Comparison of ENCODE assay signal across 10 cellular contexts in genomic region chr15:66907826-66908502, GRCh38.
DNase-seq lines count a peak whose midpoint lies in the region; ATAC-seq and TF ChIP-seq lines count a peak whose summit lies in the region.
"Had no signal": no experiment of that assay in that cellular context is flagged by ENCODE, and none has a peak within 500 bp of the region (broad histone marks: within the 10 kb centered on the region; RNA-seq: fewer than 3 reads in every experiment).

No MANE protein-coding gene starts in this region.

- peaks cover 11% of the 10 kb centered on the region for H3K4me1 ChIP-seq in hepatocyte (ENCODE audit: insufficient read depth)
- peaks cover 12 to 34% (median 15%) of the 10 kb centered on the region in 4 donors for H3K4me1 ChIP-seq in stomach
- peaks cover 8% of the 10 kb centered on the region for H3K4me1 ChIP-seq in effector memory CD4-positive, alpha-beta T cell (ENCODE audit: control insufficient read depth, insufficient read depth, low read length, poor library complexity, severe bottlenecking)
- no peaks in the 10 kb centered on the region for H3K4me1 ChIP-seq in colonic mucosa

- no peaks in the 10 kb centered on the region for H3K79me2 ChIP-seq in hepatocyte

- no peak for TF ChIP-seq POLR2A in stomach (IDR thresholded peaks at IDR 0.05)

- no peaks in the 10 kb centered on the region for H3K9me2 ChIP-seq in hepatocyte (replicated peaks; ENCODE audit: insufficient read depth)

- H3K4me2 ChIP-seq in hepatocyte = peak overlapping the region; percentile 51

- no peaks in the 10 kb centered on the region for H4K20me1 ChIP-seq in hepatocyte (ENCODE audit: insufficient read depth, poor library complexity, severe bottlenecking)

- intact Hi-C loops in stomach (cut with DNase I; ENCODE audit: low total_unique reads) = no loop called here
- intact Hi-C loops in colonic mucosa (cut with DNase I) = no loop called here

- TF ChIP-seq EP300 in stomach (IDR thresholded peaks at IDR 0.05) = no peak

- H3K9me3 ChIP-seq in hepatocyte (ENCODE audit: low read depth) = no peaks in the 10 kb centered on the region
- H3K9me3 ChIP-seq in stomach = no peaks in the 10 kb centered on the region
- H3K9me3 ChIP-seq in effector memory CD4-positive, alpha-beta T cell (ENCODE audit: control insufficient read depth, low read length) = no peaks in the 10 kb centered on the region
- H3K9me3 ChIP-seq in colonic mucosa = no peaks in the 10 kb centered on the region
- H3K9me3 ChIP-seq: ovary had no signal

- H3K27me3 ChIP-seq in hepatocyte = no peaks in the 10 kb centered on the region
- no peaks in the 10 kb centered on the region for H3K27me3 ChIP-seq in stomach
- H3K27me3 ChIP-seq in effector memory CD4-positive, alpha-beta T cell (replicated peaks; ENCODE audit: control insufficient read depth, insufficient read depth, low read length, poor library complexity, severe bottlenecking) = no peaks in the 10 kb centered on the region
- no peaks in the 10 kb centered on the region for H3K27me3 ChIP-seq in colonic mucosa
- H3K27me3 ChIP-seq: ovary had no signal

- H3K4me3 ChIP-seq in hepatocyte (no peak overlapping the region), stomach (no peak overlapping the region), colonic mucosa (no peak overlapping the region)
- no peak overlapping the region for H3K4me3 ChIP-seq in effector memory CD4-positive, alpha-beta T cell (ENCODE audit: insufficient read depth, low read depth, low read length, poor library complexity, severe bottlenecking)
- H3K4me3 ChIP-seq: ovary had no signal

- 52% methylated on average over 6 of the region's 6 CpGs for WGBS in hepatocyte (ENCODE audit: low lambda C conversion rate, missing lambda C conversion rate)
- WGBS in stomach, 5 donors = 31 to 41% (median 35%) methylated on average over 6 of the region's 6 CpGs

- DNase-seq in SKM-1 (lab: John Stamatoyannopoulos, UW; ENCODE audit: unreplicated experiment) (peak; percentile 86), hepatocyte (ENCODE audit: low spot score) (peak; percentile 48), stomach (no peak), hepatic stellate cell (ENCODE audit: low spot score) (no peak), colonic mucosa (no peak)
- no peak for DNase-seq in effector CD8-positive, alpha-beta T cell (lab: John Stamatoyannopoulos, UW)
- DNase-seq in effector memory CD4-positive, alpha-beta T cell = no peak
- DNase-seq: NCI-H2107, ovary had no signal

- no peaks in the 10 kb centered on the region for H3K36me3 ChIP-seq in hepatocyte (replicated peaks; ENCODE audit: insufficient read depth, low read depth)
- H3K36me3 ChIP-seq in stomach = no peaks in the 10 kb centered on the region
- H3K36me3 ChIP-seq in effector memory CD4-positive, alpha-beta T cell (ENCODE audit: control insufficient read depth, insufficient read depth, low read length) = no peaks in the 10 kb centered on the region
- H3K36me3 ChIP-seq in colonic mucosa = no peaks in the 10 kb centered on the region
- H3K36me3 ChIP-seq: ovary had no signal

- H3K9ac ChIP-seq in colonic mucosa (ENCODE audit: low read depth in 2 of 2, low read length in 2 of 2) = no peak overlapping the region

- peak overlapping the region; percentile 22 for H2AFZ ChIP-seq in hepatocyte

- peak overlapping the region; percentile 55 for H3K27ac ChIP-seq in hepatocyte
- peak overlapping the region in 4 of 5 donors; percentile 35 to 66 (median 52) for H3K27ac ChIP-seq in stomach
- H3K27ac ChIP-seq in effector memory CD4-positive, alpha-beta T cell (ENCODE audit: insufficient read depth, low read length, poor library complexity, severe bottlenecking) = no peak overlapping the region
- H3K27ac ChIP-seq in colonic mucosa = no peak overlapping the region
- H3K27ac ChIP-seq: ovary had no signal

- no peak for TF ChIP-seq CTCF in hepatocyte (IDR thresholded peaks at IDR 0.05; ENCODE audit: poor library complexity)
- no peak for TF ChIP-seq CTCF in stomach (IDR thresholded peaks at IDR 0.05)
- no peak for TF ChIP-seq CTCF in colonic mucosa (IDR thresholded peaks at IDR 0.05)

- peak; percentile 54 for ATAC-seq in GM21737 (IDR thresholded peaks at IDR 0.05; ENCODE audit: unreplicated experiment)

Comparison
In these comparisons a context has a peak if more than half of its experiments do, and no peak if none do; other contexts are left out.
1. DNase-seq: peak in SKM-1 (single experiment) and hepatocyte (single experiment); none in stomach (single experiment), hepatic stellate cell (single experiment), effector CD8-positive, alpha-beta T cell (single experiment), effector memory CD4-positive, alpha-beta T cell (0 of 3) and colonic mucosa (single experiment).
2. H3K27ac ChIP-seq: peak in hepatocyte (single experiment) and stomach (4 of 5); none in effector memory CD4-positive, alpha-beta T cell (single experiment) and colonic mucosa (single experiment).